Comparison of ENCODE assay signal across 19 cellular contexts in the genomic region with DNA sequence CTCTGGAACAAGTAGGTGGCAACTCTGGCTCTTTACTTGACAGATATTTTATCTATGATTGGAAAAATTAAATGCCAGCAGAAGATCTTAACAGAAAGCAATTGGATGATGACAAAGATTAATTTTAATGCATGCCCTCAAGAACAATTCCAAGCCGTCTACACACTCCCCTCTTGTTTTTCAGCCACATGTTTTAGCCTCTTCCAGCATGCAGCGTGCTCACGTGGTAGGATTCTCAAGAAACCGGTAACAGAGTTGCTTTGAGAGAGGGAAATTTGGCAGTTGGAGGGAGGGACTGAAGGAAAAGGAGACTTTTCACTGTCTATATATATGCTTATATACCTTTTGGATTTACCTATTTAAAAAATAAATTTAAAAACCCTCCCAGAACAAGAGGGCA. TPM values are rescaled to one million over a fixed set of nuclear protein-coding genes. Genes with fewer than 3 reads are reported as not detected.
DNase-seq lines count a peak whose midpoint lies in the region; ATAC-seq and TF ChIP-seq lines count a peak whose summit lies in the region.
"Had no signal": no experiment of that assay in that cellular context is flagged by ENCODE, and none has a peak within 500 bp of the region (broad histone marks: within the 10 kb centered on the region; RNA-seq: fewer than 3 reads in every experiment).

No MANE protein-coding gene starts in this region.

- no peak for TF ChIP-seq CTCF in HEK293 (tag by site-specific recombination; IDR thresholded peaks at IDR 0.05)
- TF ChIP-seq CTCF in WTC11 (IDR thresholded peaks at IDR 0.05) = no peak
- TF ChIP-seq CTCF in neural progenitor cell (IDR thresholded peaks at IDR 0.05) = no peak

- DNase-seq in WTC11 (ENCODE audit: low spot score) (no peak), neural progenitor cell (ENCODE audit: low spot score) (no peak), NCI-H128 (lab: John Stamatoyannopoulos, UW; ENCODE audit: unreplicated experiment) (no peak), right cardiac atrium (no peak), SIG-M5 (lab: John Stamatoyannopoulos, UW) (no peak)
- DNase-seq: 8988T; ACHN; AML-193; BE2C; CD4-positive, alpha-beta T cell; CD8-positive, alpha-beta memory T cell; DMS53; DMS79 treated with DMSO at 0.1 percent for 48 hours; GF-D8 had no signal

- H3K9me3 Mint-ChIP-seq in WTC11 (peaks cover 13% of the 10 kb centered on the region), neural progenitor cell (peaks cover 9% of the 10 kb centered on the region)
- H3K9me3 Mint-ChIP-seq: CD4-positive, alpha-beta T cell had no signal

- no peaks in the 10 kb centered on the region for H3K79me2 ChIP-seq in neural progenitor cell (ENCODE audit: low read depth)

- H3K4me1 ChIP-seq in HEK293 (ENCODE audit: control insufficient read depth, insufficient read depth, low read length) (no peaks in the 10 kb centered on the region), neural progenitor cell (peaks cover 44% of the 10 kb centered on the region), right cardiac atrium (ENCODE audit: control insufficient read depth, insufficient read depth, low read length) (no peaks in the 10 kb centered on the region)
- H3K4me1 ChIP-seq: A549; BLaER1 treated with 17β-estradiol and CSF1 and Interleukin-3, amounts not matched to agents 10 nM and 100 nM; HAP-1 had no signal

- H3K36me3 Mint-ChIP-seq in WTC11 (peaks cover 8% of the 10 kb centered on the region), neural progenitor cell (no peaks in the 10 kb centered on the region)
- H3K36me3 Mint-ChIP-seq: CD14-positive monocyte; CD8-positive, alpha-beta memory T cell had no signal

- H3K4me2 ChIP-seq in neural progenitor cell = peak overlapping the region; percentile 36
- H3K4me2 ChIP-seq: A549; BLaER1 treated with 17β-estradiol and CSF1 and Interleukin-3, amounts not matched to agents 10 nM and 100 nM had no signal

- no peaks in the 10 kb centered on the region for H3K9me3 ChIP-seq in HEK293 (ENCODE audit: control insufficient read depth, insufficient read depth, low read depth, low read length)
- no peaks in the 10 kb centered on the region for H3K9me3 ChIP-seq in neural progenitor cell (ENCODE audit: low read depth)
- no peaks in the 10 kb centered on the region for H3K9me3 ChIP-seq in right cardiac atrium (ENCODE audit: control insufficient read depth, low read length)
- H3K9me3 ChIP-seq: A549; BE2C; BLaER1 treated with 17β-estradiol and CSF1 and Interleukin-3, amounts not matched to agents 10 nM and 100 nM; HAP-1 had no signal

- H3K4me1 Mint-ChIP-seq in WTC11 (peaks cover 32% of the 10 kb centered on the region), neural progenitor cell (peaks cover 36% of the 10 kb centered on the region)
- H3K4me1 Mint-ChIP-seq: CD14-positive monocyte; CD8-positive, alpha-beta memory T cell had no signal

- intact Hi-C loops in right cardiac atrium (cut with DNase I) = loop anchor here in 1 of 4 donors (10.0 kb wide), 1 partner anchor 59 kb away; no protein-coding TSS in a partner anchor

- no peak overlapping the region for H3K27ac ChIP-seq in HEK293 (ENCODE audit: extremely low read depth, low read depth, low read length)
- H3K27ac ChIP-seq in neural progenitor cell = no peak overlapping the region
- H3K27ac ChIP-seq in right cardiac atrium (ENCODE audit: low read length) = no peak overlapping the region
- H3K27ac ChIP-seq: A549; BLaER1 treated with 17β-estradiol and CSF1 and Interleukin-3, amounts not matched to agents 10 nM and 100 nM had no signal

- peaks cover 3% of the 10 kb centered on the region; the same call in 1 of the 2 replicates for H3K27me3 Mint-ChIP-seq in WTC11 (ENCODE audit: low read depth)
- peaks cover 6% of the 10 kb centered on the region for H3K27me3 Mint-ChIP-seq in neural progenitor cell (ENCODE audit: insufficient read depth, low read depth)

- POLR2A ChIA-PET in HEK293 (lab: Yijun Ruan, JAX) = no interaction called here
- POLR2A ChIA-PET in WTC11 (lab: Charles Lee) = no interaction called here

- H4K20me1 ChIP-seq in neural progenitor cell (ENCODE audit: low read depth) = no peaks in the 10 kb centered on the region
- H4K20me1 ChIP-seq: BLaER1 treated with 17β-estradiol and CSF1 and Interleukin-3, amounts not matched to agents 10 nM and 100 nM had no signal

- CTCF ChIA-PET in HEK293 (lab: Yijun Ruan, JAX) (interaction anchor here (0.6 kb wide), 1 partner anchor 13 kb away, joined by 3 read pairs; no protein-coding TSS in a partner anchor), WTC11 (lab: Charles Lee) (no interaction called here)

- no peak overlapping the region for H3K27ac Mint-ChIP-seq in WTC11
- H3K27ac Mint-ChIP-seq in neural progenitor cell = no peak overlapping the region
- H3K27ac Mint-ChIP-seq: CD14-positive monocyte; CD4-positive, alpha-beta T cell; CD8-positive, alpha-beta memory T cell had no signal

- peaks cover 21% of the 10 kb centered on the region for H3F3A ChIP-seq in neural progenitor cell (ENCODE audit: low read depth)

- no peaks in the 10 kb centered on the region for H3K27me3 ChIP-seq in neural progenitor cell
- H3K27me3 ChIP-seq in right cardiac atrium (ENCODE audit: control insufficient read depth, insufficient read depth) = no peaks in the 10 kb centered on the region
- H3K27me3 ChIP-seq: BE2C; BLaER1 treated with 17β-estradiol and CSF1 and Interleukin-3, amounts not matched to agents 10 nM and 100 nM had no signal

- ATAC-seq in WTC11 (no peak), right cardiac atrium (no peak)
- ATAC-seq: A549 had no signal

- 61% methylated on average over 4 of the region's 4 CpGs for WGBS in right cardiac atrium

- no peak overlapping the region for H2AFZ ChIP-seq in neural progenitor cell (replicated peaks)

- no peak overlapping the region for H3K9ac ChIP-seq in neural progenitor cell
- H3K9ac ChIP-seq: BLaER1 treated with 17β-estradiol and CSF1 and Interleukin-3, amounts not matched to agents 10 nM and 100 nM had no signal

- no peak overlapping the region for H3K4me3 Mint-ChIP-seq in WTC11
- no peak overlapping the region for H3K4me3 Mint-ChIP-seq in neural progenitor cell
- H3K4me3 Mint-ChIP-seq: CD14-positive monocyte; CD4-positive, alpha-beta T cell; CD8-positive, alpha-beta memory T cell had no signal

- no peak overlapping the region for H3K4me3 ChIP-seq in HEK293 (ENCODE audit: low read depth, low read length)
- no peak overlapping the region for H3K4me3 ChIP-seq in neural progenitor cell
- H3K4me3 ChIP-seq in right cardiac atrium (ENCODE audit: low read length) = no peak overlapping the region
- H3K4me3 ChIP-seq: A549; BLaER1 treated with 17β-estradiol and CSF1 and Interleukin-3, amounts not matched to agents 10 nM and 100 nM; HAP-1 had no signal

- no peaks in the 10 kb centered on the region for H3K36me3 ChIP-seq in HEK293 (ENCODE audit: control insufficient read depth in 2 of 2, insufficient read depth in 1 of 2, low read length in 2 of 2)
- no peaks in the 10 kb centered on the region for H3K36me3 ChIP-seq in neural progenitor cell
- H3K36me3 ChIP-seq: BE2C; BLaER1 treated with 17β-estradiol and CSF1 and Interleukin-3, amounts not matched to agents 10 nM and 100 nM; HAP-1 had no signal

TF ChIP-seq in HEK293, 187 proteins besides CTCF, POLR2A, EP300 and RAD21:
- TF ChIP-seq ZNF830 (tag by site-specific recombination; IDR thresholded peaks at IDR 0.05; ENCODE audit: low read depth) = no peak
- no peak for TF ChIP-seq GLIS1 (tag by site-specific recombination; IDR thresholded peaks at IDR 0.05)
- no peak for TF ChIP-seq ZNF404 (tag by site-specific recombination; IDR thresholded peaks at IDR 0.05)
- TF ChIP-seq SETDB1 (IDR thresholded peaks at IDR 0.05; ENCODE audit: insufficient read length, low read length) = peak; percentile 38

TF ChIP-seq in WTC11, 78 proteins besides CTCF, POLR2A, EP300 and RAD21:
- no peak for TF ChIP-seq MXD4 (CRISPR knock-in tag; IDR thresholded peaks at IDR 0.05; ENCODE audit: borderline replicate concordance)
- TF ChIP-seq ZNF671 (CRISPR knock-in tag; IDR thresholded peaks at IDR 0.05) = no peak
- TF ChIP-seq ZNF263 (CRISPR knock-in tag; IDR thresholded peaks at IDR 0.05; ENCODE audit: low read depth) = no peak
- TF ChIP-seq, protein P1, sequence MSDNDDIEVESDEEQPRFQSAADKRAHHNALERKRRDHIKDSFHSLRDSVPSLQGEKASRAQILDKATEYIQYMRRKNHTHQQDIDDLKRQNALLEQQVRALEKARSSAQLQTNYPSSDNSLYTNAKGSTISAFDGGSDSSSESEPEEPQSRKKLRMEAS (CRISPR knock-in tag; IDR thresholded peaks at IDR 0.05) = peak; percentile 29; the same call in 1 of the 2 replicates
- TF ChIP-seq, protein P2, sequence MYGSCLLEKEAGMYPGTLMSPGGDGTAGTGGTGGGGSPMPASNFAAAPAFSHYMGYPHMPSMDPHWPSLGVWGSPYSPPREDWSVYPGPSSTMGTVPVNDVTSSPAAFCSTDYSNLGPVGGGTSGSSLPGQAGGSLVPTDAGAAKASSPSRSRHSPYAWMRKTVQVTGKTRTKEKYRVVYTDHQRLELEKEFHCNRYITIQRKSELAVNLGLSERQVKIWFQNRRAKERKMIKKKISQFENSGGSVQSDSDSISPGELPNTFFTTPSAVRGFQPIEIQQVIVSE (CRISPR knock-in tag; IDR thresholded peaks at IDR 0.05; ENCODE audit: borderline replicate concordance) = no peak
- no peak for TF ChIP-seq SOX15 (CRISPR knock-in tag; IDR thresholded peaks at IDR 0.05)
- no peak for TF ChIP-seq JUN (CRISPR knock-in tag; IDR thresholded peaks at IDR 0.05)

RNA-seq across cellular contexts. Expression of a gene that starts 48.3 kb away (rescaled TPM):
- total RNA-seq in WTC11 (2021) (10.9 to 14.3 TPM (median 12.9 TPM) in 3 replicates), neural progenitor cell (ENCODE audit: low replicate concordance) (27.0 and 49.6 TPM in 2 replicates), right cardiac atrium (1 to 10 TPM; 3.3 to 6.6 (median 4.5) TPM)
- 3.2 TPM for polyA plus RNA-seq in right cardiac atrium
